9 cellular contexts compared by ENCODE assay signal in genomic region chr12:29796823-29797263, GRCh38. TPM values are rescaled to one million over a fixed set of nuclear protein-coding genes. Genes with fewer than 3 reads are reported as not detected.
DNase-seq lines count a peak whose midpoint lies in the region; ATAC-seq and TF ChIP-seq lines count a peak whose summit lies in the region.
"Had no signal": no experiment of that assay in that cellular context is flagged by ENCODE, and none has a peak within 500 bp of the region (broad histone marks: within the 10 kb centered on the region; RNA-seq: fewer than 3 reads in every experiment).

No MANE protein-coding gene starts in this region.

- H3K36me3 ChIP-seq in PC-9 (ENCODE audit: low read depth) (no peaks in the 10 kb centered on the region), osteoblast (ENCODE audit: insufficient read depth, low read length) (no peaks in the 10 kb centered on the region)

- H4K20me1 ChIP-seq in PC-9 (ENCODE audit: insufficient read depth): no peaks in the 10 kb centered on the region
- no peaks in the 10 kb centered on the region for H4K20me1 ChIP-seq in osteoblast (ENCODE audit: insufficient read depth, low read length)

- CTCF ChIA-PET in PC-9 (lab: Charles Lee): no interaction called here

- no peaks in the 10 kb centered on the region for H3K9me2 ChIP-seq in PC-9 (ENCODE audit: insufficient read depth)

- H3K4me3 ChIP-seq in PC-9 (no peak overlapping the region), osteoblast (ENCODE audit: insufficient read depth, low read length) (no peak overlapping the region)

- no peaks in the 10 kb centered on the region; the same call in 1 of the 2 replicates for H3K27me3 ChIP-seq in PC-9 (ENCODE audit: insufficient read depth, low read depth)
- peaks cover 31% of the 10 kb centered on the region for H3K27me3 ChIP-seq in osteoblast (ENCODE audit: insufficient read depth, low read length)

- peak; percentile 66 for DNase-seq in COLO829 (ENCODE audit: low spot score)
- peak in 1 of 2 experiments; percentile 83 for DNase-seq in PC-9
- peak; percentile 96 for DNase-seq in fibroblast of peridontal ligament (ENCODE audit: extremely low read depth)
- peak; percentile 96 for DNase-seq in osteoblast (ENCODE audit: insufficient read length, low spot score, missing footprints)
- DNase-seq in inferior parietal cortex (ENCODE audit: extremely low spot score): no peak
- DNase-seq in NCI-H1436 treated with DMSO at 0.1 percent for 48 hours (lab: John Stamatoyannopoulos, UW): no peak
- DNase-seq: stimulated activated CD4-positive, alpha-beta T cell treated with anti-CD3 and anti-CD28 coated beads, Interleukin-15, amount 100 ng/mL, for 24 hours had no signal

- H2AFZ ChIP-seq in PC-9 (no peak overlapping the region), osteoblast (ENCODE audit: low read length) (no peak overlapping the region)

- BruUV-seq in PC-9 (replicated peaks; lab: Mats Ljungman, UMichigan): no TSS peak

- no peaks in the 10 kb centered on the region for H3K79me2 ChIP-seq in PC-9 (ENCODE audit: low read depth)
- H3K79me2 ChIP-seq in osteoblast (ENCODE audit: insufficient read depth, low read length): no peaks in the 10 kb centered on the region

- H3K4me1 ChIP-seq in PC-9 (replicated peaks; ENCODE audit: insufficient read depth) (peaks cover 15% of the 10 kb centered on the region), osteoblast (ENCODE audit: insufficient read depth, low read length) (peaks cover 12% of the 10 kb centered on the region)

- POLR2A ChIA-PET in PC-9 (lab: Charles Lee; ENCODE audit: unreplicated experiment): interaction anchor here (0.6 kb wide), 1 partner anchor 189 kb away, joined by 5 read pairs; no protein-coding TSS in a partner anchor

- peak overlapping the region; percentile 35; the same call in 1 of the 2 replicates for H3K4me2 ChIP-seq in PC-9
- peak overlapping the region; percentile 57 for H3K4me2 ChIP-seq in osteoblast (ENCODE audit: insufficient read depth, low read length)

- peaks cover 21% of the 10 kb centered on the region for H3K9me3 ChIP-seq in PC-9 (ENCODE audit: insufficient read depth, low read depth)
- no peaks in the 10 kb centered on the region for H3K9me3 ChIP-seq in osteoblast (ENCODE audit: low read depth, low read length)

- intact Hi-C loops in PC-9 (cut with micrococcal nuclease; ENCODE audit: unreplicated experiment): no loop called here

- ATAC-seq in GM18867 (IDR thresholded peaks at IDR 0.05; ENCODE audit: unreplicated experiment) (no peak), HG03097 (IDR thresholded peaks at IDR 0.05; ENCODE audit: low FRiP score, unreplicated experiment) (no peak)

- H3F3A ChIP-seq in PC-9 (ENCODE audit: insufficient read depth, low read depth): peaks cover 43% of the 10 kb centered on the region

- TF ChIP-seq CTCF in PC-9 (conservative IDR thresholded peaks at IDR 0.05) (no peak), osteoblast (IDR thresholded peaks at IDR 0.05; ENCODE audit: extremely low read depth, low read depth, low read length) (no peak)

- H3K27ac ChIP-seq in PC-9: no peak overlapping the region
- no peak overlapping the region for H3K27ac ChIP-seq in osteoblast (ENCODE audit: low read depth, low read length)

RNA-seq across cellular contexts. Expression of gene TMTC1, which starts 13.1 kb away (rescaled TPM):
- total RNA-seq in PC-9 (2021) (3.1 and 4.8 TPM in 2 replicates), osteoblast (50.3 and 69.2 TPM in 2 replicates)

Comparison
In these comparisons a context has a peak if more than half of its experiments do, and no peak if none do; other contexts are left out.
1. DNase-seq: peak in COLO829 (single experiment), fibroblast of peridontal ligament (single experiment) and osteoblast (single experiment); none in inferior parietal cortex (single experiment) and NCI-H1436 treated with DMSO at 0.1 percent for 48 hours (single experiment).